Comparison of ENCODE assay signal across 27 cellular contexts in the genomic region with DNA sequence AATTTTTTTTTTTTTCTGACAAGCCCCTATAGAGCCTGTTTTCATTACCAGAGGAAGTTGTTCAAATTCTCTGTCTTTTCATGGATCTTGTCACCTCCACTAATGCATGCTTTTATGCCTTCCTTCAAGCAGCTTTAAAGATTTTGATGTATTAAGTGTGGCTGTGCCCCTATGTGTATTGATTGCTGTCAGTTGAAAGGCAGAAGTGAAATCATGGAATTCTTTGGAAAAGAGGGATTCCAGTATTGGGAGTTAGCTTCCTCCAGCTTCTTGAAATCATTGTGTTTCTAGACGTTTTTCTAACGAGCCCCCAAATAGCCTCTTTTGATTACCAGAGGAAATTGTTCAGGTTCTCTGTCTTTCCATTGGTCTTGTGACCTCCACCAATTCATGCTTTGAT.
"Had no signal": no experiment of that assay in that cellular context is flagged by ENCODE, and none has a peak within 500 bp of the region (broad histone marks: within the 10 kb centered on the region; RNA-seq: fewer than 3 reads in every experiment).

No MANE protein-coding gene starts in this region.

- H3K27me3 ChIP-seq: stomach, suprapubic skin, testis, thyroid gland, tibial artery, tibial nerve, transverse colon, upper lobe of left lung, upper lobe of right lung, uterus, vagina had no signal

- H3K36me3 ChIP-seq: stomach, suprapubic skin, thoracic aorta, thyroid gland, tibial artery, tibial nerve, transverse colon, upper lobe of left lung, upper lobe of right lung, uterus, vagina had no signal

- H3K27ac ChIP-seq: stomach, suprapubic skin, testis, thoracic aorta, thyroid gland, tibial artery, tibial nerve, transverse colon, upper lobe of left lung, upper lobe of right lung, uterus, vagina had no signal

- FAIRE-seq: urothelium cell line had no signal

- H3K4me3 ChIP-seq: stomach, suprapubic skin, testis, thoracic aorta, thyroid gland, tibial artery, tibial nerve, transverse colon, upper lobe of left lung, upper lobe of right lung, uterus, vagina had no signal

- DNase-seq: stimulated activated CD4-positive, alpha-beta T cell treated with anti-CD3 and anti-CD28 coated beads, Interleukin-2, amount 100 ng/mL, for 48 hours; stimulated activated CD4-positive, alpha-beta T cell treated with anti-CD3 and anti-CD28 coated beads, Interleukin-4, amount 100 ng/mL, for 1 hour; stimulated activated CD4-positive, alpha-beta T cell treated with anti-CD3 and anti-CD28 coated beads, Interleukin-4, amount 100 ng/mL, for 24 hours; stimulated activated CD4-positive, alpha-beta T cell treated with anti-CD3 and anti-CD28 coated beads, Interleukin-4, amount 100 ng/mL, for 4 hours; stimulated activated CD8-positive, alpha-beta memory T cell treated with anti-CD3 and anti-CD28 coated beads, Interleukin-4, amount 100 ng/mL, for 48 hours; stimulated activated naive B cell treated with anti-CD40 and anti-IgM and Interleukin-4, amounts not matched to agents 10 μg/mL and 1 μg/mL and 100 μg/mL, for 72 hours; stimulated activated naive CD4-positive, alpha-beta T cell; stimulated activated naive CD4-positive, alpha-beta T cell treated with Interleukin-2 at 50 U/mL for 16 hours; stimulated activated naive CD8-positive, alpha-beta T cell treated with anti-CD3 and anti-CD28 coated beads, Interleukin-15, amount 100 ng/mL, for 72 hours; stimulated activated naive CD8-positive, alpha-beta T cell treated with anti-CD3 and anti-CD28 coated beads, Interleukin-15, Interleukin-2, amounts not matched to agents 100 U/mL and 50 U/mL, for 24 hours; stomach; substantia nigra; testis; thyroid gland; tibial artery; transverse colon; trophoblast cell; upper lobe of left lung; upper lobe of right lung; uterus had no signal

- H3K9me3 ChIP-seq: stomach, suprapubic skin, testis, thoracic aorta, thyroid gland, tibial artery, tibial nerve, transverse colon, upper lobe of left lung, upper lobe of right lung, uterus, vagina had no signal

- ATAC-seq: stimulated activated effector memory CD8-positive, alpha-beta T cell treated with anti-CD3 and anti-CD28 coated beads, Interleukin-12 subunit alpha, Interleukin-12 subunit beta, amount 100 ng/mL, for 72 hours; stimulated activated memory B cell treated with anti-CD40 and anti-IgM and Interleukin-4, amounts not matched to agents 10 μg/mL and 1 μg/mL and 100 μg/mL, for 72 hours; stimulated activated naive B cell treated with anti-CD40 and anti-IgM and Interleukin-4, amounts not matched to agents 10 μg/mL and 1 μg/mL and 100 μg/mL, for 72 hours; stimulated activated naive CD8-positive, alpha-beta T cell treated with anti-CD3 and anti-CD28 coated beads, Interleukin-15, amount 100 ng/mL, for 72 hours; stimulated activated naive CD8-positive, alpha-beta T cell treated with anti-CD3 and anti-CD28 coated beads, Interleukin-15, Interleukin-2, amounts not matched to agents 100 U/mL and 50 U/mL, for 24 hours; upper lobe of right lung had no signal
